18 cellular contexts compared by ENCODE assay signal in the genomic region with DNA sequence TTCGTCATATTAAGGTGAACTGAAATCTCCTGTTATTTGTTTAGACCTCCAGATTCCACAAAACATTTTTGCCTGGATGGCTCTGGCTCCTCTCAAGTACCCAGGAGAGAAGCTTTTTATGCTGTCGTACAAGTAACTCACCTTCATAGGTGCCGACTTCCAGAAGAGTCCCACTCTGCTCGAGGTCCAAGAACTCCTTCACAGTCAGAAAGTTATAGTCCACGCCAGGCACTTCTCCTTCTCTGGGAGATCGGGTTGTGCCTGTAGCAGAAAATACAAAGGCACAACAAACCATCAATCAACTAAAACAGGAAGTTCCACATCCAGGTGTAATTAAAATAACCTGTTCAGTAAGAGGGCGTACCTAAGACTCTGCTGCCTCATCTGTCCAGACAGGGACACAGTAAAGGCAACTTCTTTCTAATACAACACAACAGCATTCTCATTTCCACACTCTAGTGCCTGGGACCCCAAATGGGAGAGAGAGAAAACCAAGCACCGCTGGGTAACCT.
DNase-seq lines count a peak whose midpoint lies in the region; ATAC-seq and TF ChIP-seq lines count a peak whose summit lies in the region.
"Had no signal": no experiment of that assay in that cellular context is flagged by ENCODE, and none has a peak within 500 bp of the region (broad histone marks: within the 10 kb centered on the region; RNA-seq: fewer than 3 reads in every experiment).

No MANE protein-coding gene starts in this region.

- TF ChIP-seq CTCF in VCaP (conservative IDR thresholded peaks at IDR 0.05) = 0 out of 2 replicates have a peak, but pooled peaks have one; percentile 13

- peak overlapping the region; percentile 53 for H3K27ac ChIP-seq in VCaP

- DNase-seq in NCI-H510A treated with DMSO at 0.1 percent for 48 hours (lab: John Stamatoyannopoulos, UW) = peak; percentile 22
- DNase-seq in NCI-H510A (lab: John Stamatoyannopoulos, UW) = no peak
- DNase-seq in left kidney (ENCODE audit: low read depth, low spot score) = peak; percentile 62
- no peak for DNase-seq in Kasumi-1 (lab: John Stamatoyannopoulos, UW)
- no peak for DNase-seq in activated CD4-positive, alpha-beta T cell treated with anti-CD3 and anti-CD28 coated beads for 4 hours
- DNase-seq: CD4-positive, CD25-positive, alpha-beta regulatory T cell; COR-L47; H7; HFFc6; MM.1S; NCI-H1092; NCI-H2081 treated with DMSO at 0.1 percent for 48 hours; NCI-H226; NCI-H774; OCI-M1; Right ventricle myocardium superior had no signal

- ATAC-seq in GM21360 (IDR thresholded peaks at IDR 0.05; ENCODE audit: unreplicated experiment) = no peak

Comparison
In these comparisons a context has a peak if more than half of its experiments do, and no peak if none do; other contexts are left out.
1. DNase-seq: peak in NCI-H510A treated with DMSO at 0.1 percent for 48 hours (single experiment) and left kidney (single experiment); none in NCI-H510A (single experiment), Kasumi-1 (0 of 2) and activated CD4-positive, alpha-beta T cell treated with anti-CD3 and anti-CD28 coated beads for 4 hours (0 of 2).